6 cellular contexts compared by ENCODE assay signal in the genomic region with DNA sequence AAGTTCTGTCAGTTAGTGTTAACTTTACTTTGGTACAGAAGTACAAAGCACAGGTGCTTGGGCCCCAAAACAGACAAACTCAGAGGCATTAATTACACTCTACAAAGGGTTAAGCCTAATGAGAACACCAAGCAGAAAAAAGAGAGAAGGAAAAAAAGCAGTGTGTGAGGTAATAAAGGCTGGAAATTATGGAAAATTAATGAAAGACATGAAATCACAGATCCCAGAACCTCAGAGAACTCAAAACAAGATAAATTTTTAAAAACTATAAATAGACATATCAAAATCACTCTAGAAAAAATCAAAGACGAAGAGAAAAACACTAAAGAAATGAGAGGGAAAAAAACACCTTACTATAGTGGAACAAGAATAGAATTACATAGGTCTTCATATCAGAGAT.
"Had no signal": no experiment of that assay in that cellular context is flagged by ENCODE, and none has a peak within 500 bp of the region (broad histone marks: within the 10 kb centered on the region; RNA-seq: fewer than 3 reads in every experiment).

No MANE protein-coding gene starts in this region.

- H3K27ac ChIP-seq: HL-60, KMS-11 had no signal

- H3K4me3 ChIP-seq: K562 had no signal

- DNase-seq: IMR-90, KBM-7, KG1 had no signal
